In the genomic region with DNA sequence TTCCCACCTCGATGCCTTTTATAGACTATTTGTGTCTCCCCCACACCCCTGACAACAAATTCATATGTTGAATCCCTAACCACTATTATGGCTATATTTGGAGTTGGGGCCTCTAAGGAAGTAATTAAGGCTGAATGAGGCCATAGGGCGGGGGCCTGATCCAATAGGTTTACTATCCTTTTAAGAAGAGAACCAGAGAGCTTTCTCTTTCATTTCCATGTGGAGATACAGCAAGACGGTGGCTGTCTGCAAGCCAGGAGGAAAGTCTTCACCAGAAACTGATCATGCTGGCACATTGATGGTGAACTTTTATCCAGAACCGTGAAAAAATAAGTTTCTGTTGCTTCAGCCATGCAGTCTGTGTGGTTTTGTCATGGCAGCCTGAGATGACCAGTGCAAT, we compare ENCODE assay signal across 13 cellular contexts. TPM values are rescaled to one million over a fixed set of nuclear protein-coding genes. Genes with fewer than 3 reads are reported as not detected.
"Had no signal": no experiment of that assay in that cellular context is flagged by ENCODE, and none has a peak within 500 bp of the region (broad histone marks: within the 10 kb centered on the region; RNA-seq: fewer than 3 reads in every experiment).

No MANE protein-coding gene starts in this region.

- H3K27me3 ChIP-seq: SJSA1 had no signal

- DNase-seq: activated CD4-positive, alpha-beta T cell treated with anti-CD3 and anti-CD28 coated beads for 4 hours; activated CD8-positive, alpha-beta T cell treated with anti-CD3 and anti-CD28 coated beads, Interleukin-2, amount 10 ng/mL, durations not matched to agents 7 days and 5 days; activated naive CD4-positive, alpha-beta T cell treated with anti-CD3 and anti-CD28 coated beads for 36 hours; caudate nucleus; effector CD8-positive, alpha-beta T cell; hippocampal formation; kidney glomerular epithelial cell; T-helper 9 cell; trophoblast cell had no signal

- H3K4me3 ChIP-seq: coronary artery, SJSA1 had no signal

- ATAC-seq: activated CD8-positive, alpha-beta T cell treated with anti-CD3 and anti-CD28 coated beads, Interleukin-2, amount 10 ng/mL, durations not matched to agents 7 days and 5 days had no signal

- H3K36me3 ChIP-seq: SJSA1 had no signal

- H3K27ac ChIP-seq: SJSA1 had no signal

- H3K9me3 ChIP-seq: SJSA1 had no signal

RNA-seq across cellular contexts. Expression of gene CLIC5, which starts 38.9 kb away (rescaled TPM):
- total RNA-seq: fibroblast of lung, osteocyte had no signal
